1 cellular context compared by ENCODE assay signal in genomic region chr16:30063893-30064745, GRCh38.
TF ChIP-seq lines count a peak whose summit lies in the region.

No MANE protein-coding gene starts in this region.

TF ChIP-seq in K562, 482 proteins besides CTCF, POLR2A, EP300 and RAD21 (continues in another document):
- no peak for TF ChIP-seq ZBTB49 (CRISPR knock-in tag; IDR thresholded peaks at IDR 0.05; ENCODE audit: borderline replicate concordance)
- peak in 1 of 2 experiments; percentile 51; a peak in 1 of 4 replicates for TF ChIP-seq SRF (CRISPR knock-in tag; IDR thresholded peaks at IDR 0.05)
- TF ChIP-seq YBX1 (IDR thresholded peaks at IDR 0.05): no peak
- TF ChIP-seq TFAM (CRISPR knock-in tag; conservative IDR thresholded peaks at IDR 0.05): no peak
- no peak for TF ChIP-seq BRF1 (IDR thresholded peaks at IDR 0.05; ENCODE audit: borderline replicate concordance, extremely low read depth, insufficient read length)
- TF ChIP-seq CREM (IDR thresholded peaks at IDR 0.05; ENCODE audit: low read depth): peak; percentile 52; the same call in 1 of the 2 replicates
- no peak for TF ChIP-seq THAP7 (CRISPR knock-in tag; IDR thresholded peaks at IDR 0.05)
- TF ChIP-seq ZNF778 (CRISPR knock-in tag; IDR thresholded peaks at IDR 0.05): no peak
- no peak for TF ChIP-seq ZBTB33 (CRISPR knock-in tag; IDR thresholded peaks at IDR 0.05)
- no peak for TF ChIP-seq PBX2 (CRISPR knock-in tag; IDR thresholded peaks at IDR 0.05; ENCODE audit: low read depth)
- peak; percentile 71 for TF ChIP-seq PBX2 (tag; conservative IDR thresholded peaks at IDR 0.05; ENCODE audit: low read depth)
- peak; percentile 68 for TF ChIP-seq L3MBTL2 (IDR thresholded peaks at IDR 0.05)
- peak; percentile 38; the same call in 1 of the 2 replicates for TF ChIP-seq HDAC2 (IDR thresholded peaks at IDR 0.05)
- TF ChIP-seq CBX2 (IDR thresholded peaks at IDR 0.05; ENCODE audit: insufficient read depth, low read length, poor library complexity, severe bottlenecking): no peak
- no peak for TF ChIP-seq ZNF431 (CRISPR knock-in tag; IDR thresholded peaks at IDR 0.05)
- no peak for TF ChIP-seq MAFK (IDR thresholded peaks at IDR 0.05; ENCODE audit: low read length)
- 0 out of 2 replicates have a peak, but pooled peaks have one; percentile 21 for TF ChIP-seq LARP7 (IDR thresholded peaks at IDR 0.05)
- TF ChIP-seq MYNN (IDR thresholded peaks at IDR 0.05): peak; percentile 54; the same call in 1 of the 2 replicates
- no peak for TF ChIP-seq MYNN (CRISPR knock-in tag; IDR thresholded peaks at IDR 0.05)
- TF ChIP-seq ZNF184 (CRISPR knock-in tag; IDR thresholded peaks at IDR 0.05): no peak
- 0 out of 2 replicates have a peak, but pooled peaks have one; percentile 61 for TF ChIP-seq POLR2AphosphoS2 (IDR thresholded peaks at IDR 0.05; ENCODE audit: low read length)
- TF ChIP-seq RBM39 (optimal IDR thresholded peaks at IDR 0.05; ENCODE audit: low read depth, low read length): no peak
- peak; percentile 73 for TF ChIP-seq MYC (IDR thresholded peaks at IDR 0.05; ENCODE audit: low read depth, low read length)
- no peak for TF ChIP-seq MYC (CRISPR knock-in tag; IDR thresholded peaks at IDR 0.05; ENCODE audit: borderline replicate concordance, low read depth)
- TF ChIP-seq MTA3 (IDR thresholded peaks at IDR 0.05; ENCODE audit: borderline replicate concordance): peak; percentile 61
- peak; percentile 28 for TF ChIP-seq EP400 (IDR thresholded peaks at IDR 0.05)
- TF ChIP-seq E2F5 (CRISPR knock-in tag; IDR thresholded peaks at IDR 0.05): no peak
- peak in 1 of 2 experiments; percentile 4; a peak in 1 of 4 replicates for TF ChIP-seq RCOR1 (IDR thresholded peaks at IDR 0.05; ENCODE audit: borderline replicate concordance in 1 of 2, low read depth in 2 of 2, low read length in 2 of 2)
- no peak for TF ChIP-seq U2AF1 (optimal IDR thresholded peaks at IDR 0.05; ENCODE audit: low read depth, low read length)
- peak; percentile 66 for TF ChIP-seq POLR2G (IDR thresholded peaks at IDR 0.05; ENCODE audit: low read depth, low read length)
- TF ChIP-seq KDM1A (IDR thresholded peaks at IDR 0.05): peak in 1 of 2 experiments; percentile 18; a peak in 1 of 4 replicates
- TF ChIP-seq HDGF (IDR thresholded peaks at IDR 0.05): peak; percentile 84; the same call in 1 of the 2 replicates
- no peak for TF ChIP-seq CCAR2 (IDR thresholded peaks at IDR 0.05; ENCODE audit: low read depth, low read length)
- no peak for TF ChIP-seq SIN3B (IDR thresholded peaks at IDR 0.05; ENCODE audit: low read depth)
- no peak for TF ChIP-seq KLF16 (IDR thresholded peaks at IDR 0.05)
- peak; percentile 76 for TF ChIP-seq ZNF592 (IDR thresholded peaks at IDR 0.05)
- TF ChIP-seq MXD1 (CRISPR knock-in tag; IDR thresholded peaks at IDR 0.05; ENCODE audit: borderline replicate concordance, poor library complexity, severe bottlenecking): no peak
- peak; percentile 47; the same call in 1 of the 2 replicates for TF ChIP-seq PKNOX1 (IDR thresholded peaks at IDR 0.05)
- no peak for TF ChIP-seq ZFP1 (CRISPR knock-in tag; IDR thresholded peaks at IDR 0.05)
- no peak for TF ChIP-seq KLF10 (CRISPR knock-in tag; IDR thresholded peaks at IDR 0.05)
- peak; percentile 48 for TF ChIP-seq HMGN3 (IDR thresholded peaks at IDR 0.05; ENCODE audit: borderline replicate concordance, extremely low read depth, insufficient read length, low read depth, low read length)
- no peak for TF ChIP-seq RBM34 (IDR thresholded peaks at IDR 0.05; ENCODE audit: borderline replicate concordance, insufficient read depth, low read length)
- TF ChIP-seq TEAD1 (CRISPR knock-in tag; IDR thresholded peaks at IDR 0.05): no peak
- TF ChIP-seq MEIS2 (IDR thresholded peaks at IDR 0.05; ENCODE audit: partially characterized antibody): peak; percentile 72
- TF ChIP-seq ZBTB7A (IDR thresholded peaks at IDR 0.05; ENCODE audit: borderline replicate concordance, control insufficient read depth, low read depth, low read length): 0 out of 2 replicates have a peak, but pooled peaks have one; percentile 11
- no peak for TF ChIP-seq BACH1 (tag; IDR thresholded peaks at IDR 0.05)
- peak in 1 of 3 experiments; percentile 34 for TF ChIP-seq YY1 (IDR thresholded peaks at IDR 0.05; ENCODE audit: borderline replicate concordance in 1 of 3, control insufficient read depth in 1 of 3, extremely low read depth in 1 of 3, insufficient read depth in 3 of 3, insufficient read length in 1 of 3, insufficient replicate concordance in 2 of 3, low read depth in 1 of 3, low read length in 2 of 3)
- peak; percentile 32 for TF ChIP-seq HNRNPLL (IDR thresholded peaks at IDR 0.05; ENCODE audit: low read depth, low read length, poor library complexity, severe bottlenecking)
- no peak for TF ChIP-seq TAF15 (IDR thresholded peaks at IDR 0.05; ENCODE audit: low read depth, low read length)
- no peak for TF ChIP-seq TRIM24 (IDR thresholded peaks at IDR 0.05)
- no peak for TF ChIP-seq NCOA1 (IDR thresholded peaks at IDR 0.05; ENCODE audit: low read depth)
- peak in 1 of 2 experiments; percentile 59; a peak in 1 of 4 replicates for TF ChIP-seq SIN3A (IDR thresholded peaks at IDR 0.05; ENCODE audit: borderline replicate concordance in 2 of 2, control insufficient read depth in 1 of 2, low read depth in 2 of 2, low read length in 2 of 2)
- 0 out of 2 replicates have a peak, but pooled peaks have one; percentile 27 for TF ChIP-seq ZNF384 (IDR thresholded peaks at IDR 0.05; ENCODE audit: low read depth, low read length)
- no peak; the same call in 1 of the 2 replicates for TF ChIP-seq TOE1 (IDR thresholded peaks at IDR 0.05; ENCODE audit: borderline replicate concordance)
- no peak for TF ChIP-seq TOE1 (CRISPR knock-in tag; IDR thresholded peaks at IDR 0.05; ENCODE audit: borderline replicate concordance, low read depth)
